In the genomic region with DNA sequence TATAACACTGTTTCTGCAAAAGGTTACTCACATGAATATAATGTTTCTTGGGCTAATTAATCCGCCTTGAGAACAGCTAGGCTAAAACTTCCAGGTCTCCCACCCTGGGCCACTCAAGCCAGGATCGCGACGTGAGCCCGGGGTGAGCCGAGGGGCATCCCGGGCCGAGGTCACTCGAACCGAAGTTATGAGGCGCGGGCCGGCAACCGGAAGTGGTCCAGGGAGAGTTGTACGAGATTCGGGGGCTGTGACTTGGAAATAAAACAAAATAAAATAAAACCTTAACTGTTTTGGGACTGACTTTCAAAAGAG, we compare ENCODE assay signal across 8 cellular contexts. TPM values are rescaled to one million over a fixed set of nuclear protein-coding genes. Genes with fewer than 3 reads are reported as not detected.
DNase-seq lines count a peak whose midpoint lies in the region; ATAC-seq, FAIRE-seq and TF ChIP-seq lines count a peak whose summit lies in the region.

No MANE protein-coding gene starts in this region.

- POLR2A ChIA-PET in activated naive CD8-positive, alpha-beta T cell treated with anti-CD3 and anti-CD28 coated beads, Interleukin-2, amount 10 ng/mL, durations not matched to agents 7 days and 5 days (lab: Charles Lee): interaction anchor here (0.7 kb wide), 1 partner anchor 11 kb away, joined by 3 read pairs; no protein-coding TSS in a partner anchor

- H3K4me3 ChIP-seq in kidney (ENCODE audit: low read length in 2 of 2): peak overlapping the region; percentile 71 to 84
- peak overlapping the region; percentile 63 for H3K4me3 ChIP-seq in suprapubic skin

- peaks cover 0 to 4% of the 10 kb centered on the region in 2 donors for H3K36me3 ChIP-seq in kidney (ENCODE audit: control insufficient read depth in 1 of 2, insufficient read depth in 2 of 2, low read length in 2 of 2)
- H3K36me3 ChIP-seq in suprapubic skin: peaks cover 5% of the 10 kb centered on the region

- H3K27ac Mint-ChIP-seq in stimulated activated naive CD8-positive, alpha-beta T cell treated with anti-CD3 and anti-CD28 coated beads, Interleukin-15, Interleukin-2, amounts not matched to agents 100 ng/mL and 50 ng/mL, for 24 hours: peak overlapping the region; percentile 83
- peak overlapping the region; percentile 80 for H3K27ac Mint-ChIP-seq in activated naive CD8-positive, alpha-beta T cell treated with anti-CD3 and anti-CD28 coated beads, Interleukin-2, amount 10 ng/mL, durations not matched to agents 7 days and 5 days

- no peak for DNase-seq in stimulated activated naive CD8-positive, alpha-beta T cell treated with anti-CD3 and anti-CD28 coated beads, Interleukin-15, Interleukin-2, amounts not matched to agents 100 U/mL and 50 U/mL, for 24 hours
- DNase-seq in activated naive CD8-positive, alpha-beta T cell treated with anti-CD3 and anti-CD28 coated beads, Interleukin-2, amount 10 ng/mL, durations not matched to agents 7 days and 5 days: no peak
- DNase-seq in kidney (no peak), suprapubic skin (ENCODE audit: low spot score in 2 of 2) (peak in 1 of 2 donors; percentile 63), foreskin melanocyte (no peak), NCI-H2107 (lab: John Stamatoyannopoulos, UW) (no peak)

- no peak for TF ChIP-seq EP300 in suprapubic skin (IDR thresholded peaks at IDR 0.05)

- no peak for ATAC-seq in stimulated activated naive CD8-positive, alpha-beta T cell treated with anti-CD3 and anti-CD28 coated beads, Interleukin-15, Interleukin-2, amounts not matched to agents 100 U/mL and 50 U/mL, for 24 hours
- ATAC-seq in HG03280 (IDR thresholded peaks at IDR 0.05; ENCODE audit: unreplicated experiment): peak; percentile 17
- peak; percentile 8 for ATAC-seq in activated naive CD8-positive, alpha-beta T cell treated with anti-CD3 and anti-CD28 coated beads, Interleukin-2, amount 10 ng/mL, durations not matched to agents 7 days and 5 days (ENCODE audit: low read depth)

- H3K27ac ChIP-seq in kidney (ENCODE audit: low read depth in 2 of 2, low read length in 2 of 2) (peak overlapping the region; percentile 69 to 78), suprapubic skin (peak overlapping the region; percentile 87)

- no peak for TF ChIP-seq POLR2A in suprapubic skin (IDR thresholded peaks at IDR 0.05)

- H3K4me1 Mint-ChIP-seq in stimulated activated naive CD8-positive, alpha-beta T cell treated with anti-CD3 and anti-CD28 coated beads, Interleukin-15, Interleukin-2, amounts not matched to agents 100 ng/mL and 50 ng/mL, for 24 hours (ENCODE audit: low read depth): peaks cover 61% of the 10 kb centered on the region
- H3K4me1 Mint-ChIP-seq in activated naive CD8-positive, alpha-beta T cell treated with anti-CD3 and anti-CD28 coated beads, Interleukin-2, amount 10 ng/mL, durations not matched to agents 7 days and 5 days: peaks cover 37% of the 10 kb centered on the region

- H3K27me3 Mint-ChIP-seq in stimulated activated naive CD8-positive, alpha-beta T cell treated with anti-CD3 and anti-CD28 coated beads, Interleukin-15, Interleukin-2, amounts not matched to agents 100 ng/mL and 50 ng/mL, for 24 hours: no peaks in the 10 kb centered on the region
- H3K27me3 Mint-ChIP-seq in activated naive CD8-positive, alpha-beta T cell treated with anti-CD3 and anti-CD28 coated beads, Interleukin-2, amount 10 ng/mL, durations not matched to agents 7 days and 5 days: no peaks in the 10 kb centered on the region

- peak overlapping the region; percentile 92 for H3K4me3 Mint-ChIP-seq in stimulated activated naive CD8-positive, alpha-beta T cell treated with anti-CD3 and anti-CD28 coated beads, Interleukin-15, Interleukin-2, amounts not matched to agents 100 ng/mL and 50 ng/mL, for 24 hours
- peak overlapping the region; percentile 91 for H3K4me3 Mint-ChIP-seq in activated naive CD8-positive, alpha-beta T cell treated with anti-CD3 and anti-CD28 coated beads, Interleukin-2, amount 10 ng/mL, durations not matched to agents 7 days and 5 days

- no peak for FAIRE-seq in kidney (lab: Jason Lieb, UNC)

- no peaks in the 10 kb centered on the region for H3K4me1 ChIP-seq in kidney (ENCODE audit: control insufficient read depth in 1 of 2, insufficient read depth in 1 of 2, low read depth in 1 of 2, low read length in 2 of 2)
- no peaks in the 10 kb centered on the region for H3K4me1 ChIP-seq in suprapubic skin

- peaks cover 35% of the 10 kb centered on the region for H3K36me3 Mint-ChIP-seq in stimulated activated naive CD8-positive, alpha-beta T cell treated with anti-CD3 and anti-CD28 coated beads, Interleukin-15, Interleukin-2, amounts not matched to agents 100 ng/mL and 50 ng/mL, for 24 hours (ENCODE audit: low read depth)
- H3K36me3 Mint-ChIP-seq in activated naive CD8-positive, alpha-beta T cell treated with anti-CD3 and anti-CD28 coated beads, Interleukin-2, amount 10 ng/mL, durations not matched to agents 7 days and 5 days: peaks cover 11% of the 10 kb centered on the region

- H3K9me3 Mint-ChIP-seq in stimulated activated naive CD8-positive, alpha-beta T cell treated with anti-CD3 and anti-CD28 coated beads, Interleukin-15, Interleukin-2, amounts not matched to agents 100 ng/mL and 50 ng/mL, for 24 hours: no peaks in the 10 kb centered on the region
- H3K9me3 Mint-ChIP-seq in activated naive CD8-positive, alpha-beta T cell treated with anti-CD3 and anti-CD28 coated beads, Interleukin-2, amount 10 ng/mL, durations not matched to agents 7 days and 5 days: no peaks in the 10 kb centered on the region

- H3K27me3 ChIP-seq in suprapubic skin: no peaks in the 10 kb centered on the region

- WGBS in suprapubic skin: 40% methylated on average over 16 of the region's 16 CpGs

- peak overlapping the region; percentile 69 to 77 for H3K9ac ChIP-seq in kidney (ENCODE audit: low read length in 2 of 2)

- H3K9me3 ChIP-seq in kidney (ENCODE audit: control insufficient read depth in 1 of 2, low read length in 2 of 2) (no peaks in the 10 kb centered on the region), suprapubic skin (no peaks in the 10 kb centered on the region)

- intact Hi-C loops in kidney (cut with DNase I): no loop called here

- TF ChIP-seq CTCF in kidney (IDR thresholded peaks at IDR 0.05; ENCODE audit: borderline replicate concordance, extremely low read depth, insufficient read depth) (no peak), suprapubic skin (IDR thresholded peaks at IDR 0.05) (no peak)

RNA-seq across cellular contexts. Expression of a gene that starts 0.3 kb away (rescaled TPM):
- total RNA-seq in activated naive CD8-positive, alpha-beta T cell treated with anti-CD3 and anti-CD28 coated beads, Interleukin-2, amount 10 ng/mL, durations not matched to agents 7 days and 5 days: 1 to 10 TPM; 6.7 to 7.5 TPM
- total RNA-seq in kidney: 6.6 TPM
- polyA plus RNA-seq in kidney (ENCODE audit: insufficient read depth, low read depth, low replicate concordance): 26.2 TPM
- 10 to 100 TPM; 14.4 to 22.8 (median 17.3) TPM for total RNA-seq in suprapubic skin

RNA-seq across cellular contexts. Expression of a gene that starts 0.3 kb away (rescaled TPM):
- 10 to 100 TPM; 24.5 TPM for total RNA-seq in activated naive CD8-positive, alpha-beta T cell treated with anti-CD3 and anti-CD28 coated beads, Interleukin-2, amount 10 ng/mL, durations not matched to agents 7 days and 5 days
- total RNA-seq in kidney: 23.8 TPM
- 21.5 TPM for polyA plus RNA-seq in kidney (ENCODE audit: insufficient read depth, low read depth, low replicate concordance)
- total RNA-seq in suprapubic skin: 1 to 10 TPM; 1.6 to 2.3 (median 1.9) TPM

RNA-seq across cellular contexts. Expression of a gene that starts 0.7 kb away (rescaled TPM):
- total RNA-seq in activated naive CD8-positive, alpha-beta T cell treated with anti-CD3 and anti-CD28 coated beads, Interleukin-2, amount 10 ng/mL, durations not matched to agents 7 days and 5 days: 10 to 100 TPM; 25.0 to 26.0 TPM
- total RNA-seq in kidney: 23.0 TPM
- 14.4 TPM for polyA plus RNA-seq in kidney (ENCODE audit: insufficient read depth, low read depth, low replicate concordance)
- total RNA-seq in suprapubic skin: 10 to 100 TPM in 3 of 4 donors, 1 to 10 TPM in 1; 8.8 to 16.2 (median 10.4) TPM

RNA-seq across cellular contexts. Expression of a gene that starts 44.0 kb away (rescaled TPM):
- 10 to 100 TPM; 44.3 to 47.4 TPM for total RNA-seq in activated naive CD8-positive, alpha-beta T cell treated with anti-CD3 and anti-CD28 coated beads, Interleukin-2, amount 10 ng/mL, durations not matched to agents 7 days and 5 days
- total RNA-seq in kidney: 98.2 TPM
- polyA plus RNA-seq in kidney (ENCODE audit: insufficient read depth, low read depth, low replicate concordance): 239 TPM
- total RNA-seq in suprapubic skin: 10 to 100 TPM; 22.9 to 37.9 (median 28.6) TPM

RNA-seq across cellular contexts. Expression of a gene that starts 48.1 kb away (rescaled TPM):
- total RNA-seq in activated naive CD8-positive, alpha-beta T cell treated with anti-CD3 and anti-CD28 coated beads, Interleukin-2, amount 10 ng/mL, durations not matched to agents 7 days and 5 days: 1 to 10 TPM; 6.8 to 7.8 TPM
- total RNA-seq in kidney: 41.3 TPM
- 15.1 TPM for polyA plus RNA-seq in kidney (ENCODE audit: insufficient read depth, low read depth, low replicate concordance)
- 10 to 100 TPM in 1 of 4 donors, 1 to 10 TPM in 3; 5.1 to 15.0 (median 6.7) TPM for total RNA-seq in suprapubic skin
